ENCODE assay signal across 26 cellular contexts in the genomic region with DNA sequence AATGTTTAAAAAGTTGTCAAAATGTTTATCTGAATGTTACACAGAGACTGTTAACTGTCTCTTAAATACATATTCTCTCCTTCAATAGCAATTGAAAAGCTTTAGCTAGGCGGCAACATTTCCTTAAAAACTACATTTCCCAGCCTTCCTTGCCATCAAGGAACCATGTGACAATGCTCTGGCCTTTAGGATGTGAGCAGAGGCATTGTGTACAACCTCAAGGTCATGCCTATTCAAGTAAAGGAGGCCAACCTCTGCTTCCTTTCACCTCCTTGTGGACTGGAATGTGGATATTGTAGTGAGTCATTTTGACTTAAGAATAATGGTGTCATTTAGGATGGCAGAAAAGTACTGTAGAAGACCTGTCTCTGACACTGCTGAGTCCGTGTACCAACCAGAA. TPM values are rescaled to one million over a fixed set of nuclear protein-coding genes. Genes with fewer than 3 reads are reported as not detected.
DNase-seq lines count a peak whose midpoint lies in the region; ATAC-seq, FAIRE-seq and TF ChIP-seq lines count a peak whose summit lies in the region.
"Had no signal": no experiment of that assay in that cellular context is flagged by ENCODE, and none has a peak within 500 bp of the region (broad histone marks: within the 10 kb centered on the region; RNA-seq: fewer than 3 reads in every experiment).

No MANE protein-coding gene starts in this region.

- no TSS peak for BruUV-seq in HepG2 (replicated peaks; lab: Mats Ljungman, UMichigan)
- no TSS peak for BruUV-seq in OCI-LY7 (replicated peaks; lab: Mats Ljungman, UMichigan)

- H3K79me2 ChIP-seq in HepG2 (ENCODE audit: insufficient read depth, low read length): no peaks in the 10 kb centered on the region
- no peaks in the 10 kb centered on the region for H3K79me2 ChIP-seq in OCI-LY7 (ENCODE audit: insufficient read depth, low read depth, low read length)

- H3K9me3 ChIP-seq in HepG2 (ENCODE audit: low read length) (no peaks in the 10 kb centered on the region), right lobe of liver (no peaks in the 10 kb centered on the region), OCI-LY7 (ENCODE audit: low read length) (no peaks in the 10 kb centered on the region), BE2C (no peaks in the 10 kb centered on the region)
- H3K9me3 ChIP-seq: adrenal gland, gastroesophageal sphincter, mucosa of descending colon had no signal

- in situ Hi-C loops in HepG2 (cut with HindIII; ENCODE audit: extremely low pct_ligation_motif_present, low pct_unique_long_range_greater_than_20kb): no loop called here

- no peak overlapping the region for H3K4me2 ChIP-seq in HepG2 (ENCODE audit: low read depth, low read length)
- H3K4me2 ChIP-seq in OCI-LY7 (ENCODE audit: low read length): no peak overlapping the region

- H2AFZ ChIP-seq in HepG2 (ENCODE audit: low read length) (no peak overlapping the region), OCI-LY7 (ENCODE audit: low read length) (peak overlapping the region; percentile 43; the same call in 1 of the 2 replicates)

- intact Hi-C loops in HepG2 (cut with micrococcal nuclease; ENCODE audit: unreplicated experiment): no loop called here
- intact Hi-C loops in right lobe of liver (cut with DNase I): no loop called here
- intact Hi-C loops in OCI-LY7 (cut with micrococcal nuclease; ENCODE audit: unreplicated experiment): no loop called here

- no peaks in the 10 kb centered on the region for H3K9me2 ChIP-seq in OCI-LY7 (ENCODE audit: insufficient read depth, low read length)

- H3K36me3 ChIP-seq in HepG2 (replicated peaks in 1 of 2; ENCODE audit: control insufficient read depth in 1 of 2, insufficient read depth in 2 of 2, low read length in 2 of 2) (no peaks in the 10 kb centered on the region), right lobe of liver (no peaks in the 10 kb centered on the region), OCI-LY7 (ENCODE audit: insufficient read depth, low read length) (no peaks in the 10 kb centered on the region), BE2C (no peaks in the 10 kb centered on the region)
- H3K36me3 ChIP-seq: adrenal gland, gastroesophageal sphincter had no signal

- no peak for TF ChIP-seq RAD21 in HepG2 (CRISPR knock-in tag; IDR thresholded peaks at IDR 0.05)

- no peak overlapping the region for H3K4me3 ChIP-seq in HepG2 (replicated peaks in 1 of 3; ENCODE audit: insufficient read depth in 1 of 3, low read depth in 2 of 3, low read length in 3 of 3)
- H3K4me3 ChIP-seq in right lobe of liver: no peak overlapping the region
- H3K4me3 ChIP-seq in OCI-LY7 (ENCODE audit: low read depth, low read length, poor library complexity, severe bottlenecking): no peak overlapping the region
- H3K4me3 ChIP-seq in fibroblast of mammary gland (ENCODE audit: control insufficient read depth, low read depth, low read length): no peak overlapping the region
- H3K4me3 ChIP-seq in BE2C (ENCODE audit: low read depth, low read length): no peak overlapping the region
- H3K4me3 ChIP-seq: adrenal gland, gastroesophageal sphincter, mucosa of descending colon, skin epidermis had no signal

- TF ChIP-seq EP300 in HepG2 (IDR thresholded peaks at IDR 0.05; ENCODE audit: low read depth in 2 of 2, low read length in 2 of 2) (no peak), HepG2 (CRISPR knock-in tag; IDR thresholded peaks at IDR 0.05; ENCODE audit: borderline replicate concordance) (no peak)

- POLR2A ChIA-PET in HepG2 (lab: Yijun Ruan, JAX): no interaction called here
- POLR2A ChIA-PET in OCI-LY7 (lab: Charles Lee): interaction anchor here (0.9 kb wide), 1 partner anchor 11 kb away, joined by 4 read pairs; no protein-coding TSS in a partner anchor

- DNase-seq in HepG2 (ENCODE audit: low spot score) (peak; percentile 15), right lobe of liver (no peak), OCI-LY7 (ENCODE audit: low spot score) (peak; percentile 14), fibroblast of mammary gland (ENCODE audit: low read depth) (peak; percentile 27), BE2C (no peak), NCI-H510A treated with DMSO at 0.1 percent for 48 hours (lab: John Stamatoyannopoulos, UW) (no peak)
- DNase-seq: activated CD4-positive, CD25-positive, alpha-beta regulatory T cell; CD8-positive, alpha-beta memory T cell; GDM1; HFFc6; islet precursor cell; mucosa of descending colon; NCI-H2107; NCI-H69; stimulated activated naive CD4-positive, alpha-beta T cell treated with Interleukin-2 at 50 U/mL for 16 hours had no signal

- H3K27me3 ChIP-seq in HepG2 (ENCODE audit: control insufficient read depth in 1 of 2, insufficient read depth in 2 of 2, low read length in 2 of 2) (no peaks in the 10 kb centered on the region), right lobe of liver (no peaks in the 10 kb centered on the region), BE2C (no peaks in the 10 kb centered on the region)
- H3K27me3 ChIP-seq: adrenal gland, gastroesophageal sphincter had no signal

- no peak overlapping the region for H3K27ac ChIP-seq in HepG2 (ENCODE audit: extremely low read length, insufficient read depth, low read length)
- no peak overlapping the region for H3K27ac ChIP-seq in right lobe of liver
- no peak overlapping the region for H3K27ac ChIP-seq in OCI-LY7 (ENCODE audit: low read depth, low read length, poor library complexity, severe bottlenecking)
- H3K27ac ChIP-seq: adrenal gland, gastroesophageal sphincter, skin epidermis had no signal

- ATAC-seq in HepG2 (no peak; the same call in 2 of the 3 replicates), right lobe of liver (no peak), HG03095 (IDR thresholded peaks at IDR 0.05; ENCODE audit: unreplicated experiment) (no peak), HG03520 (IDR thresholded peaks at IDR 0.05; ENCODE audit: unreplicated experiment) (no peak)
- ATAC-seq: gastroesophageal sphincter, mucosa of descending colon, Panc1 had no signal

- no peak for FAIRE-seq in HepG2 (lab: Jason Lieb, UNC)

- H3K4me1 ChIP-seq in HepG2 (ENCODE audit: insufficient read depth, low read length): 0 out of 2 replicates have a peak, but pooled peaks cover 6% of the 10 kb centered on the region
- H3K4me1 ChIP-seq in right lobe of liver: no peaks in the 10 kb centered on the region
- peaks cover 17% of the 10 kb centered on the region for H3K4me1 ChIP-seq in OCI-LY7 (ENCODE audit: insufficient read depth, low read length, poor library complexity, severe bottlenecking)
- no peaks in the 10 kb centered on the region for H3K4me1 ChIP-seq in BE2C
- H3K4me1 ChIP-seq: adrenal gland had no signal

- TF ChIP-seq POLR2A in HepG2 (IDR thresholded peaks at IDR 0.05; ENCODE audit: insufficient read depth in 1 of 2, low read depth in 2 of 2, low read length in 2 of 2) (no peak), right lobe of liver (IDR thresholded peaks at IDR 0.05) (no peak)

- WGBS in HepG2 (ENCODE audit: low lambda C conversion rate): 55% methylated on average over 2 of the region's 2 CpGs
- WGBS in right lobe of liver (ENCODE audit: insufficient coverage, low coverage, low lambda C conversion rate, missing lambda C conversion rate): 88% methylated on average over 2 of the region's 2 CpGs

- H3K9ac ChIP-seq in HepG2 (ENCODE audit: insufficient read depth, low read depth, low read length): no peak overlapping the region

- CTCF ChIA-PET in HepG2 (lab: Yijun Ruan, JAX; ENCODE audit: low intra/inter-chr PET ratio, low total read pairs) (no interaction called here), OCI-LY7 (lab: Charles Lee; ENCODE audit: unreplicated experiment) (no interaction called here)

- TF ChIP-seq CTCF in HepG2 (CRISPR knock-in tag; IDR thresholded peaks at IDR 0.05): no peak
- TF ChIP-seq CTCF in right lobe of liver (IDR thresholded peaks at IDR 0.05): no peak
- TF ChIP-seq CTCF in OCI-LY7 (conservative IDR thresholded peaks at IDR 0.05; ENCODE audit: low read length): no peak
- TF ChIP-seq CTCF in fibroblast of mammary gland (conservative IDR thresholded peaks at IDR 0.05; ENCODE audit: control insufficient read depth, insufficient read depth, low read depth, low read length): no peak
- TF ChIP-seq CTCF in BE2C (IDR thresholded peaks at IDR 0.05; ENCODE audit: low read depth, low read length): no peak

- H4K20me1 ChIP-seq in HepG2 (ENCODE audit: insufficient read depth, low read length): no peaks in the 10 kb centered on the region
- H4K20me1 ChIP-seq in OCI-LY7 (ENCODE audit: insufficient read depth, low read length): no peaks in the 10 kb centered on the region

TF ChIP-seq in HepG2, 621 proteins besides CTCF, POLR2A, EP300 and RAD21 (continues in another document):
- 0 out of 2 replicates have a peak, but pooled peaks have one; percentile 29 for TF ChIP-seq ZNF543 (CRISPR knock-in tag; IDR thresholded peaks at IDR 0.05)

RNA-seq across cellular contexts. Expression of gene MROH2B, which starts 23.7 kb away (rescaled TPM):
- total RNA-seq in HepG2 (2016; rRNA removed; fragmentation: Illumina TruSeq; extraction: Trizol) (not detected in 2 replicates), right lobe of liver (under 1 TPM in 2 of 6 experiments, not detected in 4; 0.73 to 0.84 TPM), OCI-LY7 (2022) (not detected in 2 replicates)
- not detected in 2 replicates for total RNA-seq in HepG2 (2016; cell fraction: cytosol; rRNA removed; fragmentation: Illumina TruSeq; extraction: Trizol; ENCODE audit: low read depth)
- total RNA-seq in HepG2 (2016; cell fraction: insoluble cytoplasmic fraction; rRNA removed; fragmentation: Illumina TruSeq; extraction: Trizol): not detected in 2 replicates
- not detected in 2 replicates for total RNA-seq in HepG2 (2016; cell fraction: membrane; rRNA removed; fragmentation: Illumina TruSeq; extraction: Trizol)
- total RNA-seq in HepG2 (2016; cell fraction: nucleus; rRNA removed; fragmentation: Illumina TruSeq; extraction: Trizol): not detected in 2 replicates
- not detected in 2 replicates for polyA plus RNA-seq in HepG2 (2011; rRNA removed)
- not detected in 2 replicates for polyA plus RNA-seq in HepG2 (2011; cell fraction: cytosol; rRNA removed)
- not detected in 2 replicates for polyA plus RNA-seq in HepG2 (2011; cell fraction: nucleus; rRNA removed)
- polyA plus RNA-seq in HepG2 (2012): not detected in 2 replicates
- not detected in 2 replicates for polyA plus RNA-seq in HepG2 (2016; cell fraction: cytosol; fragmentation: Illumina TruSeq; extraction: Trizol; ENCODE audit: low read depth)
- not detected in 2 replicates for polyA plus RNA-seq in HepG2 (2016; cell fraction: insoluble cytoplasmic fraction; fragmentation: Illumina TruSeq; extraction: Trizol; ENCODE audit: low read depth)
- polyA plus RNA-seq in HepG2 (2016; cell fraction: membrane; fragmentation: Illumina TruSeq; extraction: Trizol; ENCODE audit: low read depth): not detected in 2 replicates
- not detected in 2 replicates for polyA plus RNA-seq in HepG2 (2016; cell fraction: nucleus; fragmentation: Illumina TruSeq; extraction: Trizol; ENCODE audit: insufficient read depth, low read depth)
- not detected in 2 replicates for polyA minus RNA-seq in HepG2 (2011; rRNA and poly(A)+ RNA removed; ENCODE audit: low replicate concordance)
- polyA minus RNA-seq in HepG2 (2011; cell fraction: cytosol; rRNA and poly(A)+ RNA removed): not detected in 2 replicates
- polyA minus RNA-seq in HepG2 (2011; cell fraction: nucleus; rRNA and poly(A)+ RNA removed): not detected in 2 replicates
- total RNA-seq in OCI-LY7 (2014; rRNA removed; shearing (Covaris generic)): not detected in 2 replicates
- polyA plus RNA-seq in BE2C (2012; ENCODE audit: insufficient read depth, insufficient read length, low read depth): 0.79 TPM
- total RNA-seq: activated CD8-positive, alpha-beta memory T cell treated with anti-CD3 and anti-CD28 coated beads for 36 hours; CD8-positive, alpha-beta memory T cell; gastroesophageal sphincter; HFFc6; mucosa of descending colon; omental fat pad; T-helper 1 cell treated with Interleukin-12 subunit alpha and Interleukin-12 subunit beta and Interleukin-4 antibody, amounts not matched to agents 30 ng/mL and 1 ng/mL, for 36 hours; ureter had no signal
- polyA plus RNA-seq: AG04450; CD8-positive, alpha-beta memory T cell had no signal

Comparison
In these comparisons a context has a peak if more than half of its experiments do, and no peak if none do; other contexts are left out.
1. DNase-seq: peak in HepG2 (single experiment), OCI-LY7 (single experiment) and fibroblast of mammary gland (single experiment); none in right lobe of liver (0 of 3), BE2C (single experiment) and NCI-H510A treated with DMSO at 0.1 percent for 48 hours (single experiment).